Comparison of ENCODE assay signal across 1 cellular context in the genomic region with DNA sequence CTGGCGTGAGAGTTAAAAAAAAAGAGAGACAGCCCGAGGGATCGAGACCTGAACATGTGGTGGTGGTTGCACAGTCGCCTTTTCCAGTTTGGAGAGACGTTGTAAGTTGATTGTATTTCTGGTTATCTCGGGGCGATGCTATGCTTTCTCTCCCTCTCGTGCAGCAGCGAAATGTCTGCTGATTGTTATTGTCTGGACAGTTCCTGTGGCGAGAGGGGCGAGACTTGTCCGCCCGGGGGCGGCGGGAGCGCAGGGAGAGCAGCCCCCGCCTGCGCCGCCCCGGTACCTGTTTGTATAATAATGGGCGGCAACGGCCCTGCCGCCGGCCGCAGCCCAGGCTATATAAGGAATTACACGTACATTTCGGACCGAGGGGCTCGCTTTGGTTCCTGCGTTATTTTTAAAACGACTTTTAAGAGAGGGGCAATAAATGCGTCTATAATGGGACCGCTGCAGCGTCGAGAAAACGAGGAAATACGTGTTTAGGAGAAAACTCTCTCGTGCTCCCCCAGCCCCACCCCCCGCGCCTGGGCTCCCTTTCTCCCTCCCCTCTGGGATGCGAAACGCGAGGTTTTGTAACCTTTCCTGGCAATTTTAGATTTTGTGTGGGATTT.
A peak's percentile ranks its signal among the peaks of the same experiment; 100 is the strongest.
TF ChIP-seq lines count a peak whose summit lies in the region.

No MANE protein-coding gene starts in this region.

TF ChIP-seq in GM12878, 131 proteins besides CTCF, POLR2A, EP300 and RAD21 (continued from another document and continues in another):
- TF ChIP-seq, protein P1, sequence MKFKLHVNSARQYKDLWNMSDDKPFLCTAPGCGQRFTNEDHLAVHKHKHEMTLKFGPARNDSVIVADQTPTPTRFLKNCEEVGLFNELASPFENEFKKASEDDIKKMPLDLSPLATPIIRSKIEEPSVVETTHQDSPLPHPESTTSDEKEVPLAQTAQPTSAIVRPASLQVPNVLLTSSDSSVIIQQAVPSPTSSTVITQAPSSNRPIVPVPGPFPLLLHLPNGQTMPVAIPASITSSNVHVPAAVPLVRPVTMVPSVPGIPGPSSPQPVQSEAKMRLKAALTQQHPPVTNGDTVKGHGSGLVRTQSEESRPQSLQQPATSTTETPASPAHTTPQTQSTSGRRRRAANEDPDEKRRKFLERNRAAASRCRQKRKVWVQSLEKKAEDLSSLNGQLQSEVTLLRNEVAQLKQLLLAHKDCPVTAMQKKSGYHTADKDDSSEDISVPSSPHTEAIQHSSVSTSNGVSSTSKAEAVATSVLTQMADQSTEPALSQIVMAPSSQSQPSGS (IDR thresholded peaks at IDR 0.05; ENCODE audit: low read length): no peak
- TF ChIP-seq, protein P2, sequence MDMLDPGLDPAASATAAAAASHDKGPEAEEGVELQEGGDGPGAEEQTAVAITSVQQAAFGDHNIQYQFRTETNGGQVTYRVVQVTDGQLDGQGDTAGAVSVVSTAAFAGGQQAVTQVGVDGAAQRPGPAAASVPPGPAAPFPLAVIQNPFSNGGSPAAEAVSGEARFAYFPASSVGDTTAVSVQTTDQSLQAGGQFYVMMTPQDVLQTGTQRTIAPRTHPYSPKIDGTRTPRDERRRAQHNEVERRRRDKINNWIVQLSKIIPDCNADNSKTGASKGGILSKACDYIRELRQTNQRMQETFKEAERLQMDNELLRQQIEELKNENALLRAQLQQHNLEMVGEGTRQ (IDR thresholded peaks at IDR 0.05; ENCODE audit: borderline replicate concordance, low read depth, low read length): no peak
- TF ChIP-seq SREBF1 (IDR thresholded peaks at IDR 0.05; ENCODE audit: low read length) (no peak), BMI1 (IDR thresholded peaks at IDR 0.05; ENCODE audit: borderline replicate concordance) (no peak), HDGF (IDR thresholded peaks at IDR 0.05) (no peak), RBBP5 (conservative IDR thresholded peaks at IDR 0.05) (no peak), GATAD2B (conservative IDR thresholded peaks at IDR 0.05; ENCODE audit: low read depth) (peak; percentile 44; the same call in 1 of the 2 replicates), SIN3A (IDR thresholded peaks at IDR 0.05; ENCODE audit: low read depth, low read length) (0 out of 2 replicates have a peak, but pooled peaks have one; percentile 39), SREBF2 (IDR thresholded peaks at IDR 0.05; ENCODE audit: low read length) (no peak), MEF2B (IDR thresholded peaks at IDR 0.05; ENCODE audit: partially characterized antibody, poor library complexity, severe bottlenecking) (no peak), ZSCAN29 (IDR thresholded peaks at IDR 0.05) (no peak), NFYA (IDR thresholded peaks at IDR 0.05; ENCODE audit: borderline replicate concordance, low read depth, low read length) (no peak), POLR2AphosphoS5 (IDR thresholded peaks at IDR 0.05; ENCODE audit: low read length) (peak; percentile 78; the same call in 1 of the 2 replicates), IKZF2 (IDR thresholded peaks at IDR 0.05) (no peak), JUND (IDR thresholded peaks at IDR 0.05; ENCODE audit: low read depth, low read length) (no peak), CREB1 (IDR thresholded peaks at IDR 0.05; ENCODE audit: low read depth) (no peak), SRF (IDR thresholded peaks at IDR 0.05; ENCODE audit: low read depth in 2 of 2, low read length in 2 of 2) (peak; percentile 53 to 93; a peak in 3 of 4 replicates), CBX5 (IDR thresholded peaks at IDR 0.05; ENCODE audit: low read depth) (no peak), MYC (IDR thresholded peaks at IDR 0.05; ENCODE audit: insufficient read depth, insufficient read length, insufficient replicate concordance, low read length, severe bottlenecking) (no peak), NR2C2 (IDR thresholded peaks at IDR 0.05; ENCODE audit: borderline replicate concordance, control insufficient read depth, insufficient read length, low read depth) (no peak), NRF1 (conservative IDR thresholded peaks at IDR 0.05; ENCODE audit: low read depth, low read length) (0 out of 2 replicates have a peak, but pooled peaks have one; percentile 16), POU2F2 (IDR thresholded peaks at IDR 0.05; ENCODE audit: borderline replicate concordance, low read depth, low read length) (no peak), DPF2 (IDR thresholded peaks at IDR 0.05) (no peak), ZBED1 (IDR thresholded peaks at IDR 0.05; ENCODE audit: borderline replicate concordance) (no peak), ZNF622 (IDR thresholded peaks at IDR 0.05) (no peak)
- TF ChIP-seq, protein P3, sequence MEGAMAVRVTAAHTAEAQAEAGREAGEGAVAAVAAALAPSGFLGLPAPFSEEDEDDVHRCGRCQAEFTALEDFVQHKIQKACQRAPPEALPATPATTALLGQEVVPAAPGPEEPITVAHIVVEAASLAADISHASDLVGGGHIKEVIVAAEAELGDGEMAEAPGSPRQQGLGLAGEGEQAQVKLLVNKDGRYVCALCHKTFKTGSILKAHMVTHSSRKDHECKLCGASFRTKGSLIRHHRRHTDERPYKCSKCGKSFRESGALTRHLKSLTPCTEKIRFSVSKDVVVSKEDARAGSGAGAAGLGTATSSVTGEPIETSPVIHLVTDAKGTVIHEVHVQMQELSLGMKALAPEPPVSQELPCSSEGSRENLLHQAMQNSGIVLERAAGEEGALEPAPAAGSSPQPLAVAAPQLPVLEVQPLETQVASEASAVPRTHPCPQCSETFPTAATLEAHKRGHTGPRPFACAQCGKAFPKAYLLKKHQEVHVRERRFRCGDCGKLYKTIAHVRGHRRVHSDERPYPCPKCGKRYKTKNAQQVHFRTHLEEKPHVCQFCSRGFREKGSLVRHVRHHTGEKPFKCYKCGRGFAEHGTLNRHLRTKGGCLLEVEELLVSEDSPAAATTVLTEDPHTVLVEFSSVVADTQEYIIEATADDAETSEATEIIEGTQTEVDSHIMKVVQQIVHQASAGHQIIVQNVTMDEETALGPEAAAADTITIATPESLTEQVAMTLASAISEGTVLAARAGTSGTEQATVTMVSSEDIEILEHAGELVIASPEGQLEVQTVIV (IDR thresholded peaks at IDR 0.05; ENCODE audit: borderline replicate concordance, partially characterized antibody): no peak
- TF ChIP-seq, protein P4, sequence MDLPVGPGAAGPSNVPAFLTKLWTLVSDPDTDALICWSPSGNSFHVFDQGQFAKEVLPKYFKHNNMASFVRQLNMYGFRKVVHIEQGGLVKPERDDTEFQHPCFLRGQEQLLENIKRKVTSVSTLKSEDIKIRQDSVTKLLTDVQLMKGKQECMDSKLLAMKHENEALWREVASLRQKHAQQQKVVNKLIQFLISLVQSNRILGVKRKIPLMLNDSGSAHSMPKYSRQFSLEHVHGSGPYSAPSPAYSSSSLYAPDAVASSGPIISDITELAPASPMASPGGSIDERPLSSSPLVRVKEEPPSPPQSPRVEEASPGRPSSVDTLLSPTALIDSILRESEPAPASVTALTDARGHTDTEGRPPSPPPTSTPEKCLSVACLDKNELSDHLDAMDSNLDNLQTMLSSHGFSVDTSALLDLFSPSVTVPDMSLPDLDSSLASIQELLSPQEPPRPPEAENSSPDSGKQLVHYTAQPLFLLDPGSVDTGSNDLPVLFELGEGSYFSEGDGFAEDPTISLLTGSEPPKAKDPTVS (IDR thresholded peaks at IDR 0.05; ENCODE audit: low read depth, low read length): no peak
- TF ChIP-seq, protein P5, sequence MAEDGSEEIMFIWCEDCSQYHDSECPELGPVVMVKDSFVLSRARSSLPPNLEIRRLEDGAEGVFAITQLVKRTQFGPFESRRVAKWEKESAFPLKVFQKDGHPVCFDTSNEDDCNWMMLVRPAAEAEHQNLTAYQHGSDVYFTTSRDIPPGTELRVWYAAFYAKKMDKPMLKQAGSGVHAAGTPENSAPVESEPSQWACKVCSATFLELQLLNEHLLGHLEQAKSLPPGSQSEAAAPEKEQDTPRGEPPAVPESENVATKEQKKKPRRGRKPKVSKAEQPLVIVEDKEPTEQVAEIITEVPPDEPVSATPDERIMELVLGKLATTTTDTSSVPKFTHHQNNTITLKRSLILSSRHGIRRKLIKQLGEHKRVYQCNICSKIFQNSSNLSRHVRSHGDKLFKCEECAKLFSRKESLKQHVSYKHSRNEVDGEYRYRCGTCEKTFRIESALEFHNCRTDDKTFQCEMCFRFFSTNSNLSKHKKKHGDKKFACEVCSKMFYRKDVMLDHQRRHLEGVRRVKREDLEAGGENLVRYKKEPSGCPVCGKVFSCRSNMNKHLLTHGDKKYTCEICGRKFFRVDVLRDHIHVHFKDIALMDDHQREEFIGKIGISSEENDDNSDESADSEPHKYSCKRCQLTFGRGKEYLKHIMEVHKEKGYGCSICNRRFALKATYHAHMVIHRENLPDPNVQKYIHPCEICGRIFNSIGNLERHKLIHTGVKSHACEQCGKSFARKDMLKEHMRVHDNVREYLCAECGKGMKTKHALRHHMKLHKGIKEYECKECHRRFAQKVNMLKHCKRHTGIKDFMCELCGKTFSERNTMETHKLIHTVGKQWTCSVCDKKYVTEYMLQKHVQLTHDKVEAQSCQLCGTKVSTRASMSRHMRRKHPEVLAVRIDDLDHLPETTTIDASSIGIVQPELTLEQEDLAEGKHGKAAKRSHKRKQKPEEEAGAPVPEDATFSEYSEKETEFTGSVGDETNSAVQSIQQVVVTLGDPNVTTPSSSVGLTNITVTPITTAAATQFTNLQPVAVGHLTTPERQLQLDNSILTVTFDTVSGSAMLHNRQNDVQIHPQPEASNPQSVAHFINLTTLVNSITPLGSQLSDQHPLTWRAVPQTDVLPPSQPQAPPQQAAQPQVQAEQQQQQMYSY (CRISPR knock-in tag; IDR thresholded peaks at IDR 0.05): no peak
- TF ChIP-seq, protein P6, sequence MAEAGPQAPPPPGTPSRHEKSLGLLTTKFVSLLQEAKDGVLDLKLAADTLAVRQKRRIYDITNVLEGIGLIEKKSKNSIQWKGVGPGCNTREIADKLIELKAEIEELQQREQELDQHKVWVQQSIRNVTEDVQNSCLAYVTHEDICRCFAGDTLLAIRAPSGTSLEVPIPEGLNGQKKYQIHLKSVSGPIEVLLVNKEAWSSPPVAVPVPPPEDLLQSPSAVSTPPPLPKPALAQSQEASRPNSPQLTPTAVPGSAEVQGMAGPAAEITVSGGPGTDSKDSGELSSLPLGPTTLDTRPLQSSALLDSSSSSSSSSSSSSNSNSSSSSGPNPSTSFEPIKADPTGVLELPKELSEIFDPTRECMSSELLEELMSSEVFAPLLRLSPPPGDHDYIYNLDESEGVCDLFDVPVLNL (IDR thresholded peaks at IDR 0.05; ENCODE audit: low read depth, low read length): 0 out of 2 replicates have a peak, but pooled peaks have one; percentile 15
- TF ChIP-seq, protein P7, sequence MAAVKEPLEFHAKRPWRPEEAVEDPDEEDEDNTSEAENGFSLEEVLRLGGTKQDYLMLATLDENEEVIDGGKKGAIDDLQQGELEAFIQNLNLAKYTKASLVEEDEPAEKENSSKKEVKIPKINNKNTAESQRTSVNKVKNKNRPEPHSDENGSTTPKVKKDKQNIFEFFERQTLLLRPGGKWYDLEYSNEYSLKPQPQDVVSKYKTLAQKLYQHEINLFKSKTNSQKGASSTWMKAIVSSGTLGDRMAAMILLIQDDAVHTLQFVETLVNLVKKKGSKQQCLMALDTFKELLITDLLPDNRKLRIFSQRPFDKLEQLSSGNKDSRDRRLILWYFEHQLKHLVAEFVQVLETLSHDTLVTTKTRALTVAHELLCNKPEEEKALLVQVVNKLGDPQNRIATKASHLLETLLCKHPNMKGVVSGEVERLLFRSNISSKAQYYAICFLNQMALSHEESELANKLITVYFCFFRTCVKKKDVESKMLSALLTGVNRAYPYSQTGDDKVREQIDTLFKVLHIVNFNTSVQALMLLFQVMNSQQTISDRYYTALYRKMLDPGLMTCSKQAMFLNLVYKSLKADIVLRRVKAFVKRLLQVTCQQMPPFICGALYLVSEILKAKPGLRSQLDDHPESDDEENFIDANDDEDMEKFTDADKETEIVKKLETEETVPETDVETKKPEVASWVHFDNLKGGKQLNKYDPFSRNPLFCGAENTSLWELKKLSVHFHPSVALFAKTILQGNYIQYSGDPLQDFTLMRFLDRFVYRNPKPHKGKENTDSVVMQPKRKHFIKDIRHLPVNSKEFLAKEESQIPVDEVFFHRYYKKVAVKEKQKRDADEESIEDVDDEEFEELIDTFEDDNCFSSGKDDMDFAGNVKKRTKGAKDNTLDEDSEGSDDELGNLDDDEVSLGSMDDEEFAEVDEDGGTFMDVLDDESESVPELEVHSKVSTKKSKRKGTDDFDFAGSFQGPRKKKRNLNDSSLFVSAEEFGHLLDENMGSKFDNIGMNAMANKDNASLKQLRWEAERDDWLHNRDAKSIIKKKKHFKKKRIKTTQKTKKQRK (IDR thresholded peaks at IDR 0.05; ENCODE audit: low read depth, low read length): no peak
- TF ChIP-seq, protein P8, sequence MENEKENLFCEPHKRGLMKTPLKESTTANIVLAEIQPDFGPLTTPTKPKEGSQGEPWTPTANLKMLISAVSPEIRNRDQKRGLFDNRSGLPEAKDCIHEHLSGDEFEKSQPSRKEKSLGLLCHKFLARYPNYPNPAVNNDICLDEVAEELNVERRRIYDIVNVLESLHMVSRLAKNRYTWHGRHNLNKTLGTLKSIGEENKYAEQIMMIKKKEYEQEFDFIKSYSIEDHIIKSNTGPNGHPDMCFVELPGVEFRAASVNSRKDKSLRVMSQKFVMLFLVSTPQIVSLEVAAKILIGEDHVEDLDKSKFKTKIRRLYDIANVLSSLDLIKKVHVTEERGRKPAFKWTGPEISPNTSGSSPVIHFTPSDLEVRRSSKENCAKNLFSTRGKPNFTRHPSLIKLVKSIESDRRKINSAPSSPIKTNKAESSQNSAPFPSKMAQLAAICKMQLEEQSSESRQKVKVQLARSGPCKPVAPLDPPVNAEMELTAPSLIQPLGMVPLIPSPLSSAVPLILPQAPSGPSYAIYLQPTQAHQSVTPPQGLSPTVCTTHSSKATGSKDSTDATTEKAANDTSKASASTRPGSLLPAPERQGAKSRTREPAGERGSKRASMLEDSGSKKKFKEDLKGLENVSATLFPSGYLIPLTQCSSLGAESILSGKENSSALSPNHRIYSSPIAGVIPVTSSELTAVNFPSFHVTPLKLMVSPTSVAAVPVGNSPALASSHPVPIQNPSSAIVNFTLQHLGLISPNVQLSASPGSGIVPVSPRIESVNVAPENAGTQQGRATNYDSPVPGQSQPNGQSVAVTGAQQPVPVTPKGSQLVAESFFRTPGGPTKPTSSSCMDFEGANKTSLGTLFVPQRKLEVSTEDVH (IDR thresholded peaks at IDR 0.05; ENCODE audit: low read depth, partially characterized antibody): no peak
